In genomic region chr6:16712250-16712930, GRCh38 we compare ENCODE assay signal across 8 cellular contexts. TPM values are rescaled to one million over a fixed set of nuclear protein-coding genes. Genes with fewer than 3 reads are reported as not detected.
DNase-seq lines count a peak whose midpoint lies in the region; ATAC-seq lines count a peak whose summit lies in the region.

No MANE protein-coding gene starts in this region.

- no peak for DNase-seq in NCI-H2171 treated with DMSO at 0.1 percent for 48 hours (lab: John Stamatoyannopoulos, UW)
- DNase-seq in Karpas-422 = no peak
- no peak for DNase-seq in AG20443 (ENCODE audit: low spot score)

- peak; percentile 61 for ATAC-seq in GM19397 (IDR thresholded peaks at IDR 0.05; ENCODE audit: unreplicated experiment)
- peak; percentile 66 for ATAC-seq in HG03565 (IDR thresholded peaks at IDR 0.05; ENCODE audit: unreplicated experiment)

- H3K27ac ChIP-seq in BLaER1 treated with 17β-estradiol and CSF1 and Interleukin-3, amounts not matched to agents 10 nM and 100 nM = peak overlapping the region; percentile 50 to 96 (median 86)
- peak overlapping the region; percentile 11 for H3K27ac ChIP-seq in adipose tissue (ENCODE audit: low read depth, low read length)
- H3K27ac ChIP-seq in mesodermal cell (ENCODE audit: low read depth, low read length, severe bottlenecking) = peak overlapping the region; percentile 84
- no peak overlapping the region for H3K27ac ChIP-seq in Karpas-422 (ENCODE audit: low read length)

- peak overlapping the region in 6 of 10 experiments; percentile 31 to 53 (median 40); a peak in 10 of 20 replicates for H3K4me3 ChIP-seq in BLaER1 treated with 17β-estradiol and CSF1 and Interleukin-3, amounts not matched to agents 10 nM and 100 nM
- H3K4me3 ChIP-seq in mesodermal cell (ENCODE audit: extremely low read depth, insufficient read depth, low read length, poor library complexity, severe bottlenecking) = no peak overlapping the region
- no peak overlapping the region for H3K4me3 ChIP-seq in Karpas-422 (ENCODE audit: low read length)

- peak overlapping the region; percentile 3 to 89 (median 74); a peak in 20 of 22 replicates for H3K9ac ChIP-seq in BLaER1 treated with 17β-estradiol and CSF1 and Interleukin-3, amounts not matched to agents 10 nM and 100 nM
- no peak overlapping the region for H3K9ac ChIP-seq in Karpas-422 (ENCODE audit: low read length)

- H3K9me3 ChIP-seq in BLaER1 treated with 17β-estradiol and CSF1 and Interleukin-3, amounts not matched to agents 10 nM and 100 nM (replicated peaks in 1 of 11) = no peaks in the 10 kb centered on the region
- H3K9me3 ChIP-seq in mesodermal cell (ENCODE audit: control insufficient read depth, low read length) (no peaks in the 10 kb centered on the region), Karpas-422 (ENCODE audit: low read length) (no peaks in the 10 kb centered on the region)

- peak overlapping the region; percentile 32 to 94 (median 74) for H3K4me2 ChIP-seq in BLaER1 treated with 17β-estradiol and CSF1 and Interleukin-3, amounts not matched to agents 10 nM and 100 nM
- H3K4me2 ChIP-seq in Karpas-422 (ENCODE audit: low read depth, low read length, poor library complexity, severe bottlenecking) = no peak overlapping the region

- H4K20me1 ChIP-seq in BLaER1 treated with 17β-estradiol and CSF1 and Interleukin-3, amounts not matched to agents 10 nM and 100 nM = peaks cover 0 to 11% (median 0%) of the 10 kb centered on the region in 11 experiments; a peak in 2 of 22 replicates
- H4K20me1 ChIP-seq in Karpas-422 (ENCODE audit: insufficient read depth, low read depth, low read length) = no peaks in the 10 kb centered on the region

- WGBS in adipose tissue, 3 donors = 26 to 64% (median 31%) methylated on average over 12 of the region's 12 CpGs
- 67 to 68% methylated on average over 4 to 5 of the region's 12 CpGs for WGBS in mesodermal cell (ENCODE audit: insufficient coverage in 2 of 2), 2 experiments

- H2AFZ ChIP-seq in Karpas-422 (ENCODE audit: low read length) = no peak overlapping the region

- no peaks in the 10 kb centered on the region for H3K27me3 ChIP-seq in BLaER1 treated with 17β-estradiol and CSF1 and Interleukin-3, amounts not matched to agents 10 nM and 100 nM
- H3K27me3 ChIP-seq in Karpas-422 (ENCODE audit: low read length) = no peaks in the 10 kb centered on the region

- H3K79me2 ChIP-seq in Karpas-422 (ENCODE audit: low read length) = no peaks in the 10 kb centered on the region

- peaks cover 0 to 11% (median 0%) of the 10 kb centered on the region in 11 experiments; a peak in 3 of 22 replicates for H3K36me3 ChIP-seq in BLaER1 treated with 17β-estradiol and CSF1 and Interleukin-3, amounts not matched to agents 10 nM and 100 nM
- H3K36me3 ChIP-seq in mesodermal cell (ENCODE audit: control insufficient read depth, insufficient read depth, low read length) = no peaks in the 10 kb centered on the region
- no peaks in the 10 kb centered on the region for H3K36me3 ChIP-seq in Karpas-422 (ENCODE audit: insufficient read depth, low read length)

- H3K9me2 ChIP-seq in Karpas-422 (replicated peaks; ENCODE audit: insufficient read depth, low read length) = no peaks in the 10 kb centered on the region

- H3K4me1 ChIP-seq in BLaER1 treated with 17β-estradiol and CSF1 and Interleukin-3, amounts not matched to agents 10 nM and 100 nM = peaks cover 19 to 93% (median 40%) of the 10 kb centered on the region in 10 experiments
- H3K4me1 ChIP-seq in mesodermal cell (ENCODE audit: control insufficient read depth, insufficient read depth, low read length, poor library complexity, severe bottlenecking) (peaks cover 19% of the 10 kb centered on the region), Karpas-422 (ENCODE audit: low read length) (no peaks in the 10 kb centered on the region)

RNA-seq across cellular contexts. Expression of gene ATXN1, which starts 48.9 kb away (rescaled TPM):
- polyA plus RNA-seq in adipose tissue = 1 to 10 TPM; 2.6 to 7.2 (median 6.8) TPM
- 8.0 TPM for polyA plus RNA-seq in mesodermal cell (2013, experiment 1 of 2)
- polyA plus RNA-seq in mesodermal cell (2013, experiment 2 of 2) = 7.1 TPM
- 0.37 and 1.2 TPM in 2 replicates for total RNA-seq in Karpas-422 (2014; rRNA removed; shearing (Covaris generic); ENCODE audit: low replicate concordance)

Comparison
In these comparisons a context has a peak if more than half of its experiments do, and no peak if none do; other contexts are left out.
1. H3K4me3 ChIP-seq: peak in BLaER1 treated with 17β-estradiol and CSF1 and Interleukin-3, amounts not matched to agents 10 nM and 100 nM (6 of 10); none in mesodermal cell (single experiment) and Karpas-422 (single experiment).